ENCODE assay signal across 8 cellular contexts in genomic region chr6:27145731-27146455, GRCh38.
A peak's percentile ranks its signal among the peaks of the same experiment; 100 is the strongest.
DNase-seq lines count a peak whose midpoint lies in the region; ATAC-seq lines count a peak whose summit lies in the region.

No MANE protein-coding gene starts in this region.

- no peak overlapping the region for H3K4me3 Mint-ChIP-seq in central memory CD8-positive, alpha-beta T cell

- H3K27me3 Mint-ChIP-seq in central memory CD8-positive, alpha-beta T cell = no peaks in the 10 kb centered on the region

- H3K27ac Mint-ChIP-seq in central memory CD8-positive, alpha-beta T cell (ENCODE audit: low read depth) = no peak overlapping the region

- peaks cover 9% of the 10 kb centered on the region for H3K4me1 Mint-ChIP-seq in central memory CD8-positive, alpha-beta T cell

- peak; percentile 31 for ATAC-seq in HG02588 (IDR thresholded peaks at IDR 0.05; ENCODE audit: unreplicated experiment)
- ATAC-seq in central memory CD8-positive, alpha-beta T cell (replicated peaks; ENCODE audit: extremely low read depth, poor library complexity, severe bottlenecking) = peak; percentile 64

- H3K9me3 Mint-ChIP-seq in central memory CD8-positive, alpha-beta T cell = no peaks in the 10 kb centered on the region

- H3K36me3 Mint-ChIP-seq in central memory CD8-positive, alpha-beta T cell (ENCODE audit: insufficient read depth) = peaks cover 3% of the 10 kb centered on the region

- DNase-seq in DMS53 (lab: John Stamatoyannopoulos, UW) = peak; percentile 92
- peak; percentile 84 for DNase-seq in NCI-H2196 (lab: John Stamatoyannopoulos, UW; ENCODE audit: unreplicated experiment)
- DNase-seq in UCSD-AML1 (lab: John Stamatoyannopoulos, UW; ENCODE audit: unreplicated experiment) = peak; percentile 65
- peak; percentile 35 to 65 for DNase-seq in central memory CD8-positive, alpha-beta T cell (ENCODE audit: low spot score in 2 of 2)
- DNase-seq in kidney glomerular epithelial cell (lab: John Stamatoyannopoulos, UW) = peak; percentile 73
- peak; percentile 66 to 67 for DNase-seq in stimulated activated CD4-positive, alpha-beta T cell treated with anti-CD3 and anti-CD28 coated beads, Interleukin-2, amount 100 ng/mL, for 24 hours
- DNase-seq in HuH-7.5 (ENCODE audit: low spot score) = no peak
